20 cellular contexts compared by ENCODE assay signal in genomic region chr18:69239849-69240248, GRCh38.
"Had no signal": no experiment of that assay in that cellular context is flagged by ENCODE, and none has a peak within 500 bp of the region (broad histone marks: within the 10 kb centered on the region; RNA-seq: fewer than 3 reads in every experiment).

No MANE protein-coding gene starts in this region.

- H3K27ac Mint-ChIP-seq: activated naive CD4-positive, alpha-beta T cell treated with anti-CD3 and anti-CD28 coated beads for 36 hours; activated naive CD8-positive, alpha-beta T cell treated with anti-CD3 and anti-CD28 coated beads, Interleukin-2, amount 10 ng/mL, durations not matched to agents 7 days and 5 days; nephron; T-cell; WTC11 had no signal

- H3K36me3 Mint-ChIP-seq: activated naive CD8-positive, alpha-beta T cell treated with anti-CD3 and anti-CD28 coated beads, Interleukin-2, amount 10 ng/mL, durations not matched to agents 7 days and 5 days; T-cell; WTC11 had no signal

- H3K27me3 Mint-ChIP-seq: activated naive CD8-positive, alpha-beta T cell treated with anti-CD3 and anti-CD28 coated beads, Interleukin-2, amount 10 ng/mL, durations not matched to agents 7 days and 5 days; T-cell had no signal

- DNase-seq: activated CD4-positive, alpha-beta T cell treated with anti-CD3 and anti-CD28 coated beads, Interleukin-2, amount 50 U/mL, for 4 hours; activated effector memory CD4-positive, alpha-beta T cell treated with Interleukin-2 at 50 U/mL for 16 hours; activated naive CD4-positive, alpha-beta T cell treated with anti-CD3 and anti-CD28 coated beads for 36 hours; activated naive CD8-positive, alpha-beta T cell treated with anti-CD3 and anti-CD28 coated beads, Interleukin-2, amount 10 ng/mL, durations not matched to agents 7 days and 5 days; activated T-cell treated with anti-CD3 and anti-CD28 coated beads, Interleukin-2, amount 50 U/mL, for 48 hours; amniotic stem cell; dermis blood vessel endothelial cell; effector CD8-positive, alpha-beta T cell; erythroblast; foreskin keratinocyte; hypothalamus; pancreas; right cardiac atrium; stimulated activated CD4-positive, alpha-beta T cell treated with anti-CD3 and anti-CD28 coated beads, Interleukin-12 subunit alpha, Interleukin-12 subunit beta, amount 100 ng/mL, for 4 hours; stimulated activated CD4-positive, alpha-beta T cell treated with anti-CD3 and anti-CD28 coated beads, Interleukin-4, amount 100 ng/mL, for 4 hours; stimulated activated naive CD8-positive, alpha-beta T cell treated with anti-CD3 and anti-CD28 coated beads, Interleukin-15, Interleukin-2, amounts not matched to agents 100 U/mL and 50 U/mL, for 24 hours; T-cell; upper lobe of left lung had no signal

- H3K9me3 Mint-ChIP-seq: activated naive CD4-positive, alpha-beta T cell treated with anti-CD3 and anti-CD28 coated beads for 36 hours; activated naive CD8-positive, alpha-beta T cell treated with anti-CD3 and anti-CD28 coated beads, Interleukin-2, amount 10 ng/mL, durations not matched to agents 7 days and 5 days; nephron; T-cell had no signal

- H3K4me3 Mint-ChIP-seq: activated naive CD4-positive, alpha-beta T cell treated with anti-CD3 and anti-CD28 coated beads for 36 hours; activated naive CD8-positive, alpha-beta T cell treated with anti-CD3 and anti-CD28 coated beads, Interleukin-2, amount 10 ng/mL, durations not matched to agents 7 days and 5 days; nephron; T-cell; WTC11 had no signal

- H3K9me3 ChIP-seq: pancreas, upper lobe of left lung had no signal

- H3K4me3 ChIP-seq: pancreas, upper lobe of left lung had no signal

- H3K4me1 Mint-ChIP-seq: activated naive CD8-positive, alpha-beta T cell treated with anti-CD3 and anti-CD28 coated beads, Interleukin-2, amount 10 ng/mL, durations not matched to agents 7 days and 5 days; nephron; T-cell; WTC11 had no signal

- H3K27ac ChIP-seq: foreskin keratinocyte, pancreas, upper lobe of left lung had no signal

- H3K27me3 ChIP-seq: foreskin keratinocyte, pancreas, upper lobe of left lung had no signal

- H3K4me1 ChIP-seq: foreskin keratinocyte, pancreas, upper lobe of left lung had no signal

- H3K36me3 ChIP-seq: pancreas, upper lobe of left lung had no signal
